In genomic region chr21:31612889-31613785, GRCh38 we compare ENCODE assay signal across 10 cellular contexts. TPM values are rescaled to one million over a fixed set of nuclear protein-coding genes. Genes with fewer than 3 reads are reported as not detected.
A peak's percentile ranks its signal among the peaks of the same experiment; 100 is the strongest.
DNase-seq lines count a peak whose midpoint lies in the region; ATAC-seq, FAIRE-seq and TF ChIP-seq lines count a peak whose summit lies in the region.
"Had no signal": no experiment of that assay in that cellular context is flagged by ENCODE, and none has a peak within 500 bp of the region (broad histone marks: within the 10 kb centered on the region; RNA-seq: fewer than 3 reads in every experiment).

No MANE protein-coding gene starts in this region.

- FAIRE-seq in astrocyte (lab: Jason Lieb, UNC) = no peak

- intact Hi-C loops in PC-9 (cut with micrococcal nuclease; ENCODE audit: unreplicated experiment) = no loop called here
- intact Hi-C loops in activated CD4-positive, alpha-beta memory T cell treated with anti-CD3 and anti-CD28 coated beads for 36 hours (cut with micrococcal nuclease) = no loop called here

- peak overlapping the region; percentile 68 for H2AFZ ChIP-seq in astrocyte (ENCODE audit: low read depth, low read length)
- H2AFZ ChIP-seq in mesenchymal stem cell (ENCODE audit: low read depth, low read length) = no peak overlapping the region
- H2AFZ ChIP-seq in PC-9 = no peak overlapping the region

- TF ChIP-seq CTCF in astrocyte (IDR thresholded peaks at IDR 0.05; ENCODE audit: insufficient read depth, low read depth, low read length) = no peak
- no peak for TF ChIP-seq CTCF in PC-9 (conservative IDR thresholded peaks at IDR 0.05)

- peaks cover 2% of the 10 kb centered on the region for H3K36me3 Mint-ChIP-seq in activated naive CD8-positive, alpha-beta T cell treated with anti-CD3 and anti-CD28 coated beads, Interleukin-2, amount 50 U/mL, for 24 hours (ENCODE audit: low read depth)
- peaks cover 2% of the 10 kb centered on the region for H3K36me3 Mint-ChIP-seq in activated naive CD8-positive, alpha-beta T cell treated with anti-CD3 and anti-CD28 coated beads for 36 hours
- H3K36me3 Mint-ChIP-seq in astrocyte (ENCODE audit: low read depth, unreplicated experiment) = no peaks in the 10 kb centered on the region
- no peaks in the 10 kb centered on the region for H3K36me3 Mint-ChIP-seq in activated CD4-positive, alpha-beta memory T cell treated with anti-CD3 and anti-CD28 coated beads for 36 hours
- H3K36me3 Mint-ChIP-seq: immature natural killer cell had no signal

- no peak overlapping the region for H3K18ac ChIP-seq in mesenchymal stem cell (ENCODE audit: low read depth in 1 of 2, low read length in 2 of 2)

- H3K4me1 Mint-ChIP-seq in activated naive CD8-positive, alpha-beta T cell treated with anti-CD3 and anti-CD28 coated beads, Interleukin-2, amount 50 U/mL, for 24 hours = peaks cover 5% of the 10 kb centered on the region
- peaks cover 2% of the 10 kb centered on the region for H3K4me1 Mint-ChIP-seq in activated naive CD8-positive, alpha-beta T cell treated with anti-CD3 and anti-CD28 coated beads for 36 hours
- H3K4me1 Mint-ChIP-seq in astrocyte (ENCODE audit: low read depth, unreplicated experiment) = peaks cover 8% of the 10 kb centered on the region
- H3K4me1 Mint-ChIP-seq in activated CD4-positive, alpha-beta memory T cell treated with anti-CD3 and anti-CD28 coated beads for 36 hours (ENCODE audit: low read depth) = no peaks in the 10 kb centered on the region

- H3K79me2 ChIP-seq in astrocyte (ENCODE audit: insufficient read depth, low read length) (no peaks in the 10 kb centered on the region), PC-9 (ENCODE audit: low read depth) (no peaks in the 10 kb centered on the region)

- POLR2A ChIA-PET in PC-9 (lab: Charles Lee; ENCODE audit: unreplicated experiment) = no interaction called here
- POLR2A ChIA-PET in activated CD4-positive, alpha-beta memory T cell treated with anti-CD3 and anti-CD28 coated beads for 36 hours (lab: Charles Lee) = no interaction called here

- CTCF ChIA-PET in PC-9 (lab: Charles Lee) = no interaction called here
- CTCF ChIA-PET in activated CD4-positive, alpha-beta memory T cell treated with anti-CD3 and anti-CD28 coated beads for 36 hours (lab: Charles Lee) = no interaction called here

- ATAC-seq in activated naive CD8-positive, alpha-beta T cell treated with anti-CD3 and anti-CD28 coated beads, Interleukin-2, amount 50 U/mL, for 24 hours = peak; percentile 61

- H3K14ac ChIP-seq in mesenchymal stem cell (ENCODE audit: low read length in 2 of 2) = no peak overlapping the region

- H3K27me3 ChIP-seq in astrocyte (ENCODE audit: insufficient read depth, low read length) (no peaks in the 10 kb centered on the region), mesenchymal stem cell (ENCODE audit: control insufficient read depth in 1 of 2, insufficient read depth in 1 of 2, low read length in 2 of 2) (peaks cover 0 to 5% of the 10 kb centered on the region in 2 experiments), PC-9 (ENCODE audit: insufficient read depth, low read depth) (no peaks in the 10 kb centered on the region)

- H3K36me3 ChIP-seq in astrocyte (ENCODE audit: insufficient read depth, low read length) (no peaks in the 10 kb centered on the region), mesenchymal stem cell (ENCODE audit: control insufficient read depth in 1 of 2, insufficient read depth in 2 of 2, low read depth in 1 of 2, low read length in 2 of 2) (no peaks in the 10 kb centered on the region), PC-9 (ENCODE audit: low read depth) (no peaks in the 10 kb centered on the region)

- H3K9me3 ChIP-seq in astrocyte (ENCODE audit: insufficient read depth, low read depth, low read length) (no peaks in the 10 kb centered on the region), mesenchymal stem cell (ENCODE audit: control insufficient read depth, low read length) (no peaks in the 10 kb centered on the region), PC-9 (ENCODE audit: insufficient read depth, low read depth) (no peaks in the 10 kb centered on the region)

- no peak overlapping the region for H3K27ac Mint-ChIP-seq in activated naive CD8-positive, alpha-beta T cell treated with anti-CD3 and anti-CD28 coated beads, Interleukin-2, amount 50 U/mL, for 24 hours
- no peak overlapping the region for H3K27ac Mint-ChIP-seq in activated naive CD8-positive, alpha-beta T cell treated with anti-CD3 and anti-CD28 coated beads for 36 hours
- no peak overlapping the region for H3K27ac Mint-ChIP-seq in astrocyte (ENCODE audit: unreplicated experiment)
- no peak overlapping the region for H3K27ac Mint-ChIP-seq in activated CD4-positive, alpha-beta memory T cell treated with anti-CD3 and anti-CD28 coated beads for 36 hours
- H3K27ac Mint-ChIP-seq: immature natural killer cell had no signal

- H4K8ac ChIP-seq in mesenchymal stem cell (ENCODE audit: low read length) = no peak overlapping the region

- H2BK15ac ChIP-seq in mesenchymal stem cell (ENCODE audit: low read depth, poor library complexity, severe bottlenecking) = no peak overlapping the region

- no peaks in the 10 kb centered on the region for H3F3A ChIP-seq in PC-9 (ENCODE audit: insufficient read depth, low read depth)

- H2BK12ac ChIP-seq in mesenchymal stem cell (ENCODE audit: low read length in 2 of 2) = no peak overlapping the region

- H3K79me1 ChIP-seq in mesenchymal stem cell (replicated peaks; ENCODE audit: low read length, poor library complexity, severe bottlenecking) = no peaks in the 10 kb centered on the region

- H4K20me1 ChIP-seq in astrocyte (ENCODE audit: insufficient read depth, low read length) (no peaks in the 10 kb centered on the region), PC-9 (ENCODE audit: insufficient read depth) (no peaks in the 10 kb centered on the region)

- H3K4me3 Mint-ChIP-seq in activated naive CD8-positive, alpha-beta T cell treated with anti-CD3 and anti-CD28 coated beads, Interleukin-2, amount 50 U/mL, for 24 hours = no peak overlapping the region
- H3K4me3 Mint-ChIP-seq in activated naive CD8-positive, alpha-beta T cell treated with anti-CD3 and anti-CD28 coated beads for 36 hours = no peak overlapping the region
- H3K4me3 Mint-ChIP-seq in astrocyte (ENCODE audit: unreplicated experiment) = no peak overlapping the region
- no peak overlapping the region for H3K4me3 Mint-ChIP-seq in activated CD4-positive, alpha-beta memory T cell treated with anti-CD3 and anti-CD28 coated beads for 36 hours
- H3K4me3 Mint-ChIP-seq: immature natural killer cell had no signal

- H3K9me2 ChIP-seq in PC-9 (ENCODE audit: insufficient read depth) = no peaks in the 10 kb centered on the region

- H3K27ac ChIP-seq in astrocyte (ENCODE audit: low read depth, low read length) (no peak overlapping the region), mesenchymal stem cell (ENCODE audit: low read length, poor library complexity, severe bottlenecking) (no peak overlapping the region), PC-9 (no peak overlapping the region)

- H4K91ac ChIP-seq in mesenchymal stem cell (ENCODE audit: low read length) = no peak overlapping the region

- H3K27me3 Mint-ChIP-seq in activated naive CD8-positive, alpha-beta T cell treated with anti-CD3 and anti-CD28 coated beads, Interleukin-2, amount 50 U/mL, for 24 hours = peaks cover 12% of the 10 kb centered on the region
- H3K27me3 Mint-ChIP-seq in activated naive CD8-positive, alpha-beta T cell treated with anti-CD3 and anti-CD28 coated beads for 36 hours = peaks cover 6% of the 10 kb centered on the region
- H3K27me3 Mint-ChIP-seq in astrocyte (ENCODE audit: low read depth, unreplicated experiment) = no peaks in the 10 kb centered on the region
- peaks cover 21% of the 10 kb centered on the region for H3K27me3 Mint-ChIP-seq in activated CD4-positive, alpha-beta memory T cell treated with anti-CD3 and anti-CD28 coated beads for 36 hours

- 64% methylated on average over 21 of the region's 22 CpGs for WGBS in mesenchymal stem cell

- H3K9ac ChIP-seq in astrocyte (ENCODE audit: low read length) (no peak overlapping the region), mesenchymal stem cell (ENCODE audit: low read length) (no peak overlapping the region)

- DNase-seq in activated naive CD8-positive, alpha-beta T cell treated with anti-CD3 and anti-CD28 coated beads, Interleukin-2, amount 50 U/mL, for 24 hours = no peak
- DNase-seq in activated naive CD8-positive, alpha-beta T cell treated with anti-CD3 and anti-CD28 coated beads for 36 hours = no peak
- DNase-seq in astrocyte (ENCODE audit: low read depth) = no peak
- peak; percentile 2 for DNase-seq in mesenchymal stem cell
- DNase-seq in GOT3 (lab: John Stamatoyannopoulos, UW) = no peak
- DNase-seq in PC-9 = no peak
- DNase-seq in GM03348 (ENCODE audit: low spot score) = no peak
- DNase-seq in activated CD4-positive, alpha-beta memory T cell treated with anti-CD3 and anti-CD28 coated beads for 36 hours = no peak
- DNase-seq: activated CD8-positive, alpha-beta memory T cell treated with anti-CD3 and anti-CD28 coated beads, Interleukin-2, amount 50 U/mL, for 48 hours; immature natural killer cell had no signal

- no peak overlapping the region for H3K23ac ChIP-seq in mesenchymal stem cell (ENCODE audit: low read length in 2 of 2)

- no peaks in the 10 kb centered on the region for H3K9me3 Mint-ChIP-seq in activated naive CD8-positive, alpha-beta T cell treated with anti-CD3 and anti-CD28 coated beads, Interleukin-2, amount 50 U/mL, for 24 hours
- peaks cover 8% of the 10 kb centered on the region for H3K9me3 Mint-ChIP-seq in activated naive CD8-positive, alpha-beta T cell treated with anti-CD3 and anti-CD28 coated beads for 36 hours
- H3K9me3 Mint-ChIP-seq in astrocyte (ENCODE audit: unreplicated experiment) = peaks cover 6% of the 10 kb centered on the region
- peaks cover 13% of the 10 kb centered on the region for H3K9me3 Mint-ChIP-seq in activated CD4-positive, alpha-beta memory T cell treated with anti-CD3 and anti-CD28 coated beads for 36 hours
- H3K9me3 Mint-ChIP-seq: immature natural killer cell had no signal

- H3K4ac ChIP-seq in mesenchymal stem cell (ENCODE audit: low read depth in 1 of 2, low read length in 2 of 2) = no peak overlapping the region

- H2AK5ac ChIP-seq in mesenchymal stem cell (ENCODE audit: low read length, severe bottlenecking) = no peak overlapping the region

- H3K4me1 ChIP-seq in astrocyte (ENCODE audit: insufficient read depth, low read length) (no peaks in the 10 kb centered on the region), mesenchymal stem cell (ENCODE audit: control insufficient read depth, insufficient read depth, low read depth, low read length) (peaks cover 7% of the 10 kb centered on the region), PC-9 (replicated peaks; ENCODE audit: insufficient read depth) (no peaks in the 10 kb centered on the region)

- no peak overlapping the region for H2BK5ac ChIP-seq in mesenchymal stem cell (ENCODE audit: low read depth, low read length, poor library complexity, severe bottlenecking)

- no peak overlapping the region for H3K4me3 ChIP-seq in astrocyte (ENCODE audit: insufficient read depth, low read depth, low read length)
- H3K4me3 ChIP-seq in mesenchymal stem cell (ENCODE audit: insufficient read depth in 1 of 2, low read depth in 1 of 2, low read length in 2 of 2) = no peak overlapping the region
- H3K4me3 ChIP-seq in PC-9 = no peak overlapping the region

- no peak overlapping the region for H2BK120ac ChIP-seq in mesenchymal stem cell (ENCODE audit: low read depth, low read length)

- peak overlapping the region; percentile 58 for H3K4me2 ChIP-seq in astrocyte (ENCODE audit: low read length)
- no peak overlapping the region for H3K4me2 ChIP-seq in mesenchymal stem cell (ENCODE audit: low read length, poor library complexity, severe bottlenecking)
- H3K4me2 ChIP-seq in PC-9 = no peak overlapping the region

- BruUV-seq in PC-9 (replicated peaks; lab: Mats Ljungman, UMichigan) = no TSS peak

RNA-seq across cellular contexts. Expression of gene SOD1, which starts 46.4 kb away (rescaled TPM):
- 100 to 1,000 TPM; 316 to 328 TPM for total RNA-seq in activated naive CD8-positive, alpha-beta T cell treated with anti-CD3 and anti-CD28 coated beads for 36 hours
- 202 and 236 TPM in 2 replicates for total RNA-seq in astrocyte
- polyA plus RNA-seq in mesenchymal stem cell (2013, experiment 1 of 2) = 241 TPM
- polyA plus RNA-seq in mesenchymal stem cell (2013, experiment 2 of 2) = 262 TPM
- total RNA-seq in PC-9 (2021) = 275 and 288 TPM in 2 replicates
- total RNA-seq in activated CD4-positive, alpha-beta memory T cell treated with anti-CD3 and anti-CD28 coated beads for 36 hours = 100 to 1,000 TPM; 280 to 286 TPM
